ENCODE assay signal across 17 cellular contexts in genomic region chr14:65867333-65867732, GRCh38.
DNase-seq lines count a peak whose midpoint lies in the region; ATAC-seq, FAIRE-seq and TF ChIP-seq lines count a peak whose summit lies in the region.
"Had no signal": no experiment of that assay in that cellular context is flagged by ENCODE, and none has a peak within 500 bp of the region (broad histone marks: within the 10 kb centered on the region; RNA-seq: fewer than 3 reads in every experiment).

No MANE protein-coding gene starts in this region.

- no peaks in the 10 kb centered on the region for H3K9me3 ChIP-seq in upper lobe of right lung

- H3K27me3 ChIP-seq in upper lobe of right lung: no peaks in the 10 kb centered on the region

- no peaks in the 10 kb centered on the region for H3K4me1 ChIP-seq in upper lobe of right lung

- ATAC-seq in upper lobe of right lung: peak; percentile 10
- ATAC-seq: HCT116 had no signal

- H3K36me3 ChIP-seq in upper lobe of right lung: no peaks in the 10 kb centered on the region

- FAIRE-seq in HTR-8/SVneo (lab: Jason Lieb, UNC): peak; percentile 83
- FAIRE-seq: A204.1, G401.6, GM12892, GM19239, H54 had no signal

- peak; percentile 31 for DNase-seq in COLO668 (lab: John Stamatoyannopoulos, UW; ENCODE audit: unreplicated experiment)
- DNase-seq in HTR-8/SVneo (ENCODE audit: insufficient read length, low spot score): no peak
- DNase-seq in NCI-H69 (lab: John Stamatoyannopoulos, UW): peak; percentile 66
- DNase-seq in upper lobe of right lung: no peak
- DNase-seq in OCI-M1 (lab: John Stamatoyannopoulos, UW): no peak
- no peak for DNase-seq in NCI-H2081 (lab: John Stamatoyannopoulos, UW)
- DNase-seq in GM10266 (ENCODE audit: extremely low spot score): no peak
- DNase-seq: C1 segment of cervical spinal cord; CD4-positive, alpha-beta T cell; EL had no signal

- intact Hi-C loops in upper lobe of right lung (cut with DNase I): no loop called here

- H3K4me3 ChIP-seq in upper lobe of right lung: no peak overlapping the region
- H3K4me3 ChIP-seq: GM23248 had no signal

- TF ChIP-seq CTCF in upper lobe of right lung (IDR thresholded peaks at IDR 0.05) (no peak), GM10266 (IDR thresholded peaks at IDR 0.05; ENCODE audit: control insufficient read depth, insufficient read depth, low read depth, missing control alignments) (no peak)

- no peak overlapping the region for H3K27ac ChIP-seq in upper lobe of right lung

Comparison
In these comparisons a context has a peak if more than half of its experiments do, and no peak if none do; other contexts are left out.
1. DNase-seq: peak in COLO668 (single experiment) and NCI-H69 (single experiment); none in HTR-8/SVneo (single experiment), upper lobe of right lung (single experiment), OCI-M1 (single experiment), NCI-H2081 (0 of 2) and GM10266 (single experiment).